Comparison of ENCODE assay signal across 18 cellular contexts in genomic region chr3:82505079-82505756, GRCh38.
"Had no signal": no experiment of that assay in that cellular context is flagged by ENCODE, and none has a peak within 500 bp of the region (broad histone marks: within the 10 kb centered on the region; RNA-seq: fewer than 3 reads in every experiment).

No MANE protein-coding gene starts in this region.

- H3K27ac Mint-ChIP-seq: naive B cell; nephron progenitor cell; stimulated activated naive B cell treated with anti-CD40 and anti-IgM and Interleukin-4, amounts not matched to agents 10 μg/mL and 1 μg/mL and 100 μg/mL, for 72 hours had no signal

- DNase-seq: central memory CD4-positive, alpha-beta T cell; effector memory CD4-positive, alpha-beta T cell; hippocampal formation; mesendoderm; naive B cell; nephron progenitor cell; small intestine; stimulated activated CD4-positive, alpha-beta T cell treated with anti-CD3 and anti-CD28 coated beads, Interleukin-2, amount 100 ng/mL, for 48 hours; stimulated activated naive B cell treated with anti-CD40 and anti-IgM and Interleukin-4, amounts not matched to agents 10 μg/mL and 1 μg/mL and 100 μg/mL, for 72 hours; stomach; substantia nigra; transverse colon had no signal

- H3K36me3 ChIP-seq: heart left ventricle, neutrophil, stomach, thoracic aorta, transverse colon had no signal

- FAIRE-seq: frontal cortex, islet of Langerhans, small intestine had no signal

- H3K36me3 Mint-ChIP-seq: naive B cell; stimulated activated naive B cell treated with anti-CD40 and anti-IgM and Interleukin-4, amounts not matched to agents 10 μg/mL and 1 μg/mL and 100 μg/mL, for 72 hours had no signal

- H3K27me3 ChIP-seq: heart left ventricle, neutrophil, stomach, transverse colon had no signal

- H3K9me3 Mint-ChIP-seq: nephron progenitor cell had no signal

- H3K27me3 Mint-ChIP-seq: naive B cell; stimulated activated naive B cell treated with anti-CD40 and anti-IgM and Interleukin-4, amounts not matched to agents 10 μg/mL and 1 μg/mL and 100 μg/mL, for 72 hours had no signal

- ATAC-seq: esophagus mucosa; heart left ventricle; stimulated activated naive B cell treated with anti-CD40 and anti-IgM and Interleukin-4, amounts not matched to agents 10 μg/mL and 1 μg/mL and 100 μg/mL, for 72 hours had no signal

- H3K4me3 Mint-ChIP-seq: naive B cell; nephron progenitor cell; stimulated activated naive B cell treated with anti-CD40 and anti-IgM and Interleukin-4, amounts not matched to agents 10 μg/mL and 1 μg/mL and 100 μg/mL, for 72 hours had no signal

- H3K4me3 ChIP-seq: heart left ventricle, stomach, thoracic aorta, transverse colon had no signal

- H3K4me1 ChIP-seq: heart left ventricle, stomach, transverse colon had no signal

- H3K4me1 Mint-ChIP-seq: naive B cell; nephron progenitor cell; stimulated activated naive B cell treated with anti-CD40 and anti-IgM and Interleukin-4, amounts not matched to agents 10 μg/mL and 1 μg/mL and 100 μg/mL, for 72 hours had no signal

- H3K9me3 ChIP-seq: neutrophil, thoracic aorta, transverse colon had no signal

- H3K27ac ChIP-seq: heart left ventricle, neutrophil, stomach, thoracic aorta, transverse colon had no signal
